In genomic region chr12:68100241-68100640, GRCh38 we compare ENCODE assay signal across 17 cellular contexts. TPM values are rescaled to one million over a fixed set of nuclear protein-coding genes. Genes with fewer than 3 reads are reported as not detected.
DNase-seq lines count a peak whose midpoint lies in the region; ATAC-seq and TF ChIP-seq lines count a peak whose summit lies in the region.
"Had no signal": no experiment of that assay in that cellular context is flagged by ENCODE, and none has a peak within 500 bp of the region (broad histone marks: within the 10 kb centered on the region; RNA-seq: fewer than 3 reads in every experiment).

No MANE protein-coding gene starts in this region.

- no peak overlapping the region for H3K4me3 ChIP-seq in epithelial cell of esophagus (ENCODE audit: low read length)

- BruUV-seq in Calu3 (replicated peaks; lab: Mats Ljungman, UMichigan) = no TSS peak

- H3K4me1 Mint-ChIP-seq in Calu3 (ENCODE audit: low read depth, unreplicated experiment) = no peaks in the 10 kb centered on the region
- peaks cover 12% of the 10 kb centered on the region for H3K4me1 Mint-ChIP-seq in nephron
- H3K4me1 Mint-ChIP-seq: CD4-positive, CD25-positive, alpha-beta regulatory T cell had no signal

- CTCF ChIA-PET in Calu3 (lab: Charles Lee) = no interaction called here

- no peaks in the 10 kb centered on the region for H3K36me3 Mint-ChIP-seq in Calu3 (ENCODE audit: insufficient read depth, unreplicated experiment)
- H3K36me3 Mint-ChIP-seq in nephron (ENCODE audit: low read depth) = no peaks in the 10 kb centered on the region
- H3K36me3 Mint-ChIP-seq: CD4-positive, CD25-positive, alpha-beta regulatory T cell had no signal

- no peak for ATAC-seq in HG03139 (IDR thresholded peaks at IDR 0.05; ENCODE audit: unreplicated experiment)

- H3K4me3 Mint-ChIP-seq in Calu3 (ENCODE audit: low read depth, unreplicated experiment) (no peak overlapping the region), nephron (peak overlapping the region in 2 of 3 experiments; percentile 74 to 86)
- H3K4me3 Mint-ChIP-seq: CD4-positive, CD25-positive, alpha-beta regulatory T cell had no signal

- H3K27ac Mint-ChIP-seq in Calu3 (ENCODE audit: unreplicated experiment) (no peak overlapping the region), nephron (peak overlapping the region in 2 of 3 experiments; percentile 2 to 19)
- H3K27ac Mint-ChIP-seq: CD4-positive, CD25-positive, alpha-beta regulatory T cell had no signal

- TF ChIP-seq CTCF in Calu3 (IDR thresholded peaks at IDR 0.05; ENCODE audit: unreplicated experiment) = no peak
- TF ChIP-seq CTCF in epithelial cell of esophagus (IDR thresholded peaks at IDR 0.05; ENCODE audit: insufficient read depth, low read depth, low read length, missing control alignments) = no peak
- no peak for TF ChIP-seq CTCF in nephron (IDR thresholded peaks at IDR 0.05; ENCODE audit: unreplicated experiment in 3 of 3)

- DNase-seq in Calu3 (peak; percentile 16), HPDE6-E6E7 (ENCODE audit: extremely low spot score) (peak; percentile 69), epithelial cell of esophagus (ENCODE audit: low read depth) (peak; percentile 94), GM19238 (ENCODE audit: insufficient read length, low spot score) (no peak), COLO829 (ENCODE audit: low spot score) (no peak)
- DNase-seq: ACHN; CD4-positive, CD25-positive, alpha-beta regulatory T cell; Kasumi-1; MV-4-11; NCI-H1417 treated with DMSO at 0.1 percent for 48 hours; NCI-H2029 treated with DMSO at 0.1 percent for 48 hours; NCI-H2227 treated with DMSO at 0.1 percent for 48 hours; NCI-H526 treated with DMSO at 0.1 percent for 48 hours; Right ventricle myocardium superior had no signal

- peaks cover 51% of the 10 kb centered on the region for H3K27me3 Mint-ChIP-seq in Calu3 (ENCODE audit: unreplicated experiment)
- H3K27me3 Mint-ChIP-seq in nephron (ENCODE audit: low read depth) = no peaks in the 10 kb centered on the region

- H3K9me3 Mint-ChIP-seq in Calu3 (ENCODE audit: low read depth, unreplicated experiment) (no peaks in the 10 kb centered on the region), nephron (no peaks in the 10 kb centered on the region)

- intact Hi-C loops in Calu3 (cut with micrococcal nuclease; ENCODE audit: unreplicated experiment) = no loop called here

RNA-seq across cellular contexts. Expression of gene IFNG, which starts 59.3 kb away (rescaled TPM):
- total RNA-seq in Calu3 (2022) = not detected in 2 replicates
- total RNA-seq: H4, Right ventricle myocardium superior had no signal

Comparison
In these comparisons a context has a peak if more than half of its experiments do, and no peak if none do; other contexts are left out.
1. DNase-seq: peak in Calu3 (single experiment), HPDE6-E6E7 (single experiment) and epithelial cell of esophagus (single experiment); none in GM19238 (single experiment) and COLO829 (single experiment).